ENCODE assay signal across 9 cellular contexts in genomic region chr20:35226126-35226774, GRCh38. TPM values are rescaled to one million over a fixed set of nuclear protein-coding genes. Genes with fewer than 3 reads are reported as not detected.
DNase-seq lines count a peak whose midpoint lies in the region; FAIRE-seq and TF ChIP-seq lines count a peak whose summit lies in the region.
"Had no signal": no experiment of that assay in that cellular context is flagged by ENCODE, and none has a peak within 500 bp of the region (broad histone marks: within the 10 kb centered on the region; RNA-seq: fewer than 3 reads in every experiment).

TSS of gene MMP24 (plus strand) at chr20:35226690. CDS start at chr20:35226739, 49 bp downstream.

- no peak for TF ChIP-seq CTCF in astrocyte (IDR thresholded peaks at IDR 0.05; ENCODE audit: insufficient read depth, low read depth, low read length)
- TF ChIP-seq CTCF in vagina (IDR thresholded peaks at IDR 0.05) = no peak

- H3K4me2 ChIP-seq in astrocyte (ENCODE audit: low read length) (peak within 1 kb of the TSS; percentile 87), mesendoderm (ENCODE audit: low read length) (peak within 1 kb of the TSS; percentile 34)

- peaks cover 25% of the 10 kb centered on the region for H3K27me3 ChIP-seq in astrocyte (ENCODE audit: insufficient read depth, low read length)
- H3K27me3 ChIP-seq in mesendoderm (ENCODE audit: insufficient read depth, low read length, poor library complexity) = peaks cover 8% of the 10 kb centered on the region
- H3K27me3 ChIP-seq in vagina = no peaks in the 10 kb centered on the region

- TF ChIP-seq POLR2A in vagina (IDR thresholded peaks at IDR 0.05) = no peak

- no peak within 1 kb of the TSS for H4K5ac ChIP-seq in mesendoderm (ENCODE audit: low read length)

- no peak within 1 kb of the TSS for H2BK15ac ChIP-seq in mesendoderm (replicated peaks; ENCODE audit: low read depth)

- H3K79me2 ChIP-seq in astrocyte (ENCODE audit: insufficient read depth, low read length) (no peaks in the 10 kb centered on the region), mesendoderm (ENCODE audit: control insufficient read depth, insufficient read depth, low read length) (no peaks in the 10 kb centered on the region)

- peaks cover 29% of the 10 kb centered on the region for H3K27me3 Mint-ChIP-seq in astrocyte (ENCODE audit: low read depth, unreplicated experiment)

- H3K27ac ChIP-seq in astrocyte (ENCODE audit: low read depth, low read length) (no peak within 1 kb of the TSS), mesendoderm (ENCODE audit: low read depth, low read length) (no peak within 1 kb of the TSS), vagina (no peak within 1 kb of the TSS)
- H3K27ac ChIP-seq: HL-60 had no signal

- H3K4me1 ChIP-seq in astrocyte (ENCODE audit: insufficient read depth, low read length) = peaks cover 7% of the 10 kb centered on the region
- H3K4me1 ChIP-seq in mesendoderm (ENCODE audit: control insufficient read depth, low read depth, low read length) = peaks cover 3% of the 10 kb centered on the region
- H3K4me1 ChIP-seq in vagina = peaks cover 8% of the 10 kb centered on the region

- peak within 1 kb of the TSS; percentile 49 for H3K56ac ChIP-seq in mesendoderm (ENCODE audit: low read length)

- H2BK5ac ChIP-seq in mesendoderm (ENCODE audit: low read length) = no peak within 1 kb of the TSS

- peaks cover 7% of the 10 kb centered on the region for H3K4me1 Mint-ChIP-seq in astrocyte (ENCODE audit: low read depth, unreplicated experiment)

- no CpG with 5 or more reads among the region's 53 CpGs for WGBS in mesendoderm (ENCODE audit: extremely low coverage, insufficient coverage, low lambda C conversion rate)

- H3K36me3 ChIP-seq in astrocyte (ENCODE audit: insufficient read depth, low read length) (no peaks in the 10 kb centered on the region), mesendoderm (ENCODE audit: control insufficient read depth, insufficient read depth, low read length) (no peaks in the 10 kb centered on the region), vagina (no peaks in the 10 kb centered on the region)

- peaks cover 3% of the 10 kb centered on the region for H3K36me3 Mint-ChIP-seq in astrocyte (ENCODE audit: low read depth, unreplicated experiment)

- intact Hi-C loops in vagina (cut with DNase I) = no loop called here

- no peaks in the 10 kb centered on the region for H3K9me3 ChIP-seq in astrocyte (ENCODE audit: insufficient read depth, low read depth, low read length)
- no peaks in the 10 kb centered on the region for H3K9me3 ChIP-seq in vagina

- H3K9ac ChIP-seq in astrocyte (ENCODE audit: low read length) (no peak within 1 kb of the TSS), mesendoderm (ENCODE audit: low read length) (no peak within 1 kb of the TSS)

- H4K8ac ChIP-seq in mesendoderm (ENCODE audit: low read depth, low read length) = no peak within 1 kb of the TSS

- H3K4me3 ChIP-seq in astrocyte (ENCODE audit: insufficient read depth, low read depth, low read length) = peak within 1 kb of the TSS; percentile 5
- no peak within 1 kb of the TSS for H3K4me3 ChIP-seq in mesendoderm (ENCODE audit: low read length)
- peak within 1 kb of the TSS; percentile 9 to 29 for H3K4me3 ChIP-seq in vagina

- H3K18ac ChIP-seq in mesendoderm (ENCODE audit: low read length) = no peak within 1 kb of the TSS

- no peak within 1 kb of the TSS for H2AK5ac ChIP-seq in mesendoderm (ENCODE audit: low read length)

- H3K23ac ChIP-seq in mesendoderm (ENCODE audit: low read length) = no peak within 1 kb of the TSS

- no peak within 1 kb of the TSS for H3K27ac Mint-ChIP-seq in astrocyte (ENCODE audit: unreplicated experiment)

- peak within 1 kb of the TSS; percentile 86 for H3K4me3 Mint-ChIP-seq in astrocyte (ENCODE audit: unreplicated experiment)

- peaks cover 4% of the 10 kb centered on the region for H3K9me3 Mint-ChIP-seq in astrocyte (ENCODE audit: unreplicated experiment)

- peaks cover 4% of the 10 kb centered on the region for H4K20me1 ChIP-seq in astrocyte (ENCODE audit: insufficient read depth, low read length)

- no peaks in the 10 kb centered on the region for H3K79me1 ChIP-seq in mesendoderm (ENCODE audit: low read length)

- H2BK120ac ChIP-seq in mesendoderm (ENCODE audit: low read depth, low read length) = no peak within 1 kb of the TSS

- peak; percentile 3 for DNase-seq in stimulated activated CD4-positive, alpha-beta T cell treated with anti-CD3 and anti-CD28 coated beads, Interleukin-15, amount 100 ng/mL, for 24 hours
- no peak for DNase-seq in stimulated activated CD4-positive, alpha-beta T cell treated with anti-CD3 and anti-CD28 coated beads, Interleukin-1b, Interleukin-23, amount 100 ng/mL, for 48 hours
- DNase-seq in astrocyte (ENCODE audit: low read depth) (no peak), mesendoderm (peak; percentile 9), vagina (ENCODE audit: extremely low spot score in 2 of 2) (no peak), HTR-8/SVneo (ENCODE audit: insufficient read length, low spot score) (no peak), NCI-H524 (lab: John Stamatoyannopoulos, UW) (no peak)
- DNase-seq in stimulated activated naive CD4-positive, alpha-beta T cell (lab: John Stamatoyannopoulos, UW) = no peak

- FAIRE-seq in astrocyte (lab: Jason Lieb, UNC) (no peak), HTR-8/SVneo (lab: Jason Lieb, UNC) (no peak)

- H3K4ac ChIP-seq in mesendoderm (ENCODE audit: low read depth, low read length) = no peak within 1 kb of the TSS

- H2AFZ ChIP-seq in astrocyte (ENCODE audit: low read depth, low read length) = no peak within 1 kb of the TSS

RNA-seq across cellular contexts. Expression of gene MMP24, which starts in this region (rescaled TPM):
- total RNA-seq in astrocyte = 13.7 and 15.6 TPM in 2 replicates
- polyA plus RNA-seq in mesendoderm (2013, experiment 1 of 2) = 1.7 TPM
- polyA plus RNA-seq in mesendoderm (2013, experiment 2 of 2) = 1.7 TPM
- 0.98 TPM for total RNA-seq in vagina

Comparison
In these comparisons a context has a peak if more than half of its experiments do, and no peak if none do; other contexts are left out.
1. DNase-seq: peak in stimulated activated CD4-positive, alpha-beta T cell treated with anti-CD3 and anti-CD28 coated beads, Interleukin-15, amount 100 ng/mL, for 24 hours (single experiment) and mesendoderm (single experiment); none in stimulated activated CD4-positive, alpha-beta T cell treated with anti-CD3 and anti-CD28 coated beads, Interleukin-1b, Interleukin-23, amount 100 ng/mL, for 48 hours (single experiment), astrocyte (single experiment), vagina (0 of 2), HTR-8/SVneo (single experiment), NCI-H524 (0 of 2) and stimulated activated naive CD4-positive, alpha-beta T cell (0 of 6).